ENCODE assay signal across 1 cellular context in genomic region chr2:170967553-170967952, GRCh38.
TF ChIP-seq lines count a peak whose summit lies in the region.

No MANE protein-coding gene starts in this region.

TF ChIP-seq in WTC11, 78 proteins besides CTCF, POLR2A, EP300 and RAD21 (continued from another document):
- no peak for TF ChIP-seq ATF6 (CRISPR knock-in tag; IDR thresholded peaks at IDR 0.05)
- TF ChIP-seq HMGXB4 (CRISPR knock-in tag; IDR thresholded peaks at IDR 0.05): no peak
- no peak for TF ChIP-seq MXD4 (CRISPR knock-in tag; IDR thresholded peaks at IDR 0.05; ENCODE audit: borderline replicate concordance)
- TF ChIP-seq E2F5 (CRISPR knock-in tag; IDR thresholded peaks at IDR 0.05): no peak
- no peak for TF ChIP-seq FOXP1 (CRISPR knock-in tag; IDR thresholded peaks at IDR 0.05; ENCODE audit: borderline replicate concordance)
- TF ChIP-seq MLX (CRISPR knock-in tag; IDR thresholded peaks at IDR 0.05): no peak
- no peak for TF ChIP-seq ATF3 (CRISPR knock-in tag; conservative IDR thresholded peaks at IDR 0.05)
- TF ChIP-seq ZNF416 (CRISPR knock-in tag; IDR thresholded peaks at IDR 0.05): no peak
- TF ChIP-seq GABPB1 (CRISPR knock-in tag; IDR thresholded peaks at IDR 0.05): no peak
